In genomic region chr1:32303997-32304622, GRCh38 we compare ENCODE assay signal across 1 cellular context.
TF ChIP-seq lines count a peak whose summit lies in the region.

No MANE protein-coding gene starts in this region.

TF ChIP-seq in HCT116, 20 proteins besides CTCF, POLR2A, EP300 and RAD21:
- TF ChIP-seq EZH2phosphoT487 (IDR thresholded peaks at IDR 0.05; ENCODE audit: borderline replicate concordance) = no peak
- TF ChIP-seq YY1 (IDR thresholded peaks at IDR 0.05; ENCODE audit: extremely low read depth, insufficient replicate concordance, low read depth, low read length) = no peak
- no peak for TF ChIP-seq ZNF274 (IDR thresholded peaks at IDR 0.05; ENCODE audit: low read depth, low read length)
- TF ChIP-seq EZH2 (IDR thresholded peaks at IDR 0.05) = no peak
- TF ChIP-seq ELF1 (IDR thresholded peaks at IDR 0.05; ENCODE audit: borderline replicate concordance, low read depth) = no peak
- TF ChIP-seq, protein P1, sequence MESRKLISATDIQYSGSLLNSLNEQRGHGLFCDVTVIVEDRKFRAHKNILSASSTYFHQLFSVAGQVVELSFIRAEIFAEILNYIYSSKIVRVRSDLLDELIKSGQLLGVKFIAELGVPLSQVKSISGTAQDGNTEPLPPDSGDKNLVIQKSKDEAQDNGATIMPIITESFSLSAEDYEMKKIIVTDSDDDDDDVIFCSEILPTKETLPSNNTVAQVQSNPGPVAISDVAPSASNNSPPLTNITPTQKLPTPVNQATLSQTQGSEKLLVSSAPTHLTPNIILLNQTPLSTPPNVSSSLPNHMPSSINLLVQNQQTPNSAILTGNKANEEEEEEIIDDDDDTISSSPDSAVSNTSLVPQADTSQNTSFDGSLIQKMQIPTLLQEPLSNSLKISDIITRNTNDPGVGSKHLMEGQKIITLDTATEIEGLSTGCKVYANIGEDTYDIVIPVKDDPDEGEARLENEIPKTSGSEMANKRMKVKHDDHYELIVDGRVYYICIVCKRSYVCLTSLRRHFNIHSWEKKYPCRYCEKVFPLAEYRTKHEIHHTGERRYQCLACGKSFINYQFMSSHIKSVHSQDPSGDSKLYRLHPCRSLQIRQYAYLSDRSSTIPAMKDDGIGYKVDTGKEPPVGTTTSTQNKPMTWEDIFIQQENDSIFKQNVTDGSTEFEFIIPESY (IDR thresholded peaks at IDR 0.05; ENCODE audit: extremely low read depth, insufficient replicate concordance, low read length) = no peak
- no peak for TF ChIP-seq POLR2AphosphoS5 (IDR thresholded peaks at IDR 0.05; ENCODE audit: low read depth, low read length)
- TF ChIP-seq TCF7L2 (IDR thresholded peaks at IDR 0.05; ENCODE audit: borderline replicate concordance, extremely low read depth, insufficient read depth, insufficient read length) = no peak
- no peak for TF ChIP-seq JUND (IDR thresholded peaks at IDR 0.05)
- no peak for TF ChIP-seq EGR1 (IDR thresholded peaks at IDR 0.05; ENCODE audit: low read depth)
- TF ChIP-seq SIN3A (IDR thresholded peaks at IDR 0.05; ENCODE audit: low read depth) = no peak
